ENCODE assay signal across 1 cellular context in the genomic region with DNA sequence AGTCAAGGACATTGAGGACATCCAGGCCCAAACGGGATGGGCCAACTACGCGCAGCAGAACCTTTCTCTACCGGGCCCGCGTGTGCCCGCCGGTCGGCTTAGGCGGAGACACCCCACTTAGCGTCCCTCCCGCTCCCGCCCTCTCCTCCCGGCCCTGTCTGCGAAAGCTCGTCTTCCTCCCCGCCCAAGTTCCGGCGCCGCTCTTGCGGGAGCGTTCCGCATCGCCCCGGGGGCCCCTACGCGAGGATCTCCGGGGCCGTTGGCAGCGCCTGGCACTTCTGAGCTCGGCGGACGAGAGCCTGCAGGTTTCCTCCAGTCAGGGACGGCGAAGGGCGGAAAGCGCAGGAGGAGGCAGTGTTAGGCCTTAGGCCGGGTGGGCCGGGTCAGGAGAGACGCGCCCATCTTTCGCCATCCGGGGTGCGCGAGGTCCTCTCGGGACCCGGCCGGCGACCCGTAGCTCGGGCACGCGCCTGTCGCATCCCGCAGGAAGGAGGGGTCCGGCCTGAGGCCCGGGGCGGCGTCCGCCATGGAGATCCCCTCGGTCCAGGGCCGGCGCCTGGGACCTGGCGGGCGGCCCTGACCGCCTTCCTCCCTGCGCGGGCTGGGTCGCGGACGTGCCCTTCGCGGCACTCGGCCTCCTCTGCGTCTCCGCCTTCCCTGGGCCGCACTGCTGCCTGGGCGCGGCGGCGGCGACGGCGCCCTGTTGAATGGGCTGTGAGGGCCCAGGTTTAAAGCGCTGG.
TF ChIP-seq lines count a peak whose summit lies in the region.

A gene (plus strand): TSS at position 141 of the 740 bp plus-strand sequence. CDS start 673 bp downstream, outside the sequence.

TF ChIP-seq in HEK293, 187 proteins besides CTCF, POLR2A, EP300 and RAD21 (continued from another document and continues in another):
- TF ChIP-seq, protein P1, sequence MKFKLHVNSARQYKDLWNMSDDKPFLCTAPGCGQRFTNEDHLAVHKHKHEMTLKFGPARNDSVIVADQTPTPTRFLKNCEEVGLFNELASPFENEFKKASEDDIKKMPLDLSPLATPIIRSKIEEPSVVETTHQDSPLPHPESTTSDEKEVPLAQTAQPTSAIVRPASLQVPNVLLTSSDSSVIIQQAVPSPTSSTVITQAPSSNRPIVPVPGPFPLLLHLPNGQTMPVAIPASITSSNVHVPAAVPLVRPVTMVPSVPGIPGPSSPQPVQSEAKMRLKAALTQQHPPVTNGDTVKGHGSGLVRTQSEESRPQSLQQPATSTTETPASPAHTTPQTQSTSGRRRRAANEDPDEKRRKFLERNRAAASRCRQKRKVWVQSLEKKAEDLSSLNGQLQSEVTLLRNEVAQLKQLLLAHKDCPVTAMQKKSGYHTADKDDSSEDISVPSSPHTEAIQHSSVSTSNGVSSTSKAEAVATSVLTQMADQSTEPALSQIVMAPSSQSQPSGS (tag by site-specific recombination; IDR thresholded peaks at IDR 0.05; ENCODE audit: low read depth), result no peak
- TF ChIP-seq ZNF19 (tag by site-specific recombination; IDR thresholded peaks at IDR 0.05; ENCODE audit: low read depth), result no peak
- no peak for TF ChIP-seq ZNF292 (tag by site-specific recombination; IDR thresholded peaks at IDR 0.05; ENCODE audit: borderline replicate concordance, low read depth)
- no peak for TF ChIP-seq ZNF138 (tag by site-specific recombination; IDR thresholded peaks at IDR 0.05; ENCODE audit: borderline replicate concordance)
- TF ChIP-seq ZNF2 (tag by site-specific recombination; IDR thresholded peaks at IDR 0.05), result peak; percentile 97
- TF ChIP-seq, protein P2, sequence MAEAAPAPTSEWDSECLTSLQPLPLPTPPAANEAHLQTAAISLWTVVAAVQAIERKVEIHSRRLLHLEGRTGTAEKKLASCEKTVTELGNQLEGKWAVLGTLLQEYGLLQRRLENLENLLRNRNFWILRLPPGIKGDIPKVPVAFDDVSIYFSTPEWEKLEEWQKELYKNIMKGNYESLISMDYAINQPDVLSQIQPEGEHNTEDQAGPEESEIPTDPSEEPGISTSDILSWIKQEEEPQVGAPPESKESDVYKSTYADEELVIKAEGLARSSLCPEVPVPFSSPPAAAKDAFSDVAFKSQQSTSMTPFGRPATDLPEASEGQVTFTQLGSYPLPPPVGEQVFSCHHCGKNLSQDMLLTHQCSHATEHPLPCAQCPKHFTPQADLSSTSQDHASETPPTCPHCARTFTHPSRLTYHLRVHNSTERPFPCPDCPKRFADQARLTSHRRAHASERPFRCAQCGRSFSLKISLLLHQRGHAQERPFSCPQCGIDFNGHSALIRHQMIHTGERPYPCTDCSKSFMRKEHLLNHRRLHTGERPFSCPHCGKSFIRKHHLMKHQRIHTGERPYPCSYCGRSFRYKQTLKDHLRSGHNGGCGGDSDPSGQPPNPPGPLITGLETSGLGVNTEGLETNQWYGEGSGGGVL (tag by site-specific recombination; IDR thresholded peaks at IDR 0.05), result peak; percentile 82
- no peak for TF ChIP-seq ZNF132 (tag by site-specific recombination; IDR thresholded peaks at IDR 0.05; ENCODE audit: borderline replicate concordance)
- TF ChIP-seq ZNF16 (tag by site-specific recombination; IDR thresholded peaks at IDR 0.05; ENCODE audit: low read depth), result 0 out of 2 replicates have a peak, but pooled peaks have one; percentile 43
- TF ChIP-seq, protein P3, sequence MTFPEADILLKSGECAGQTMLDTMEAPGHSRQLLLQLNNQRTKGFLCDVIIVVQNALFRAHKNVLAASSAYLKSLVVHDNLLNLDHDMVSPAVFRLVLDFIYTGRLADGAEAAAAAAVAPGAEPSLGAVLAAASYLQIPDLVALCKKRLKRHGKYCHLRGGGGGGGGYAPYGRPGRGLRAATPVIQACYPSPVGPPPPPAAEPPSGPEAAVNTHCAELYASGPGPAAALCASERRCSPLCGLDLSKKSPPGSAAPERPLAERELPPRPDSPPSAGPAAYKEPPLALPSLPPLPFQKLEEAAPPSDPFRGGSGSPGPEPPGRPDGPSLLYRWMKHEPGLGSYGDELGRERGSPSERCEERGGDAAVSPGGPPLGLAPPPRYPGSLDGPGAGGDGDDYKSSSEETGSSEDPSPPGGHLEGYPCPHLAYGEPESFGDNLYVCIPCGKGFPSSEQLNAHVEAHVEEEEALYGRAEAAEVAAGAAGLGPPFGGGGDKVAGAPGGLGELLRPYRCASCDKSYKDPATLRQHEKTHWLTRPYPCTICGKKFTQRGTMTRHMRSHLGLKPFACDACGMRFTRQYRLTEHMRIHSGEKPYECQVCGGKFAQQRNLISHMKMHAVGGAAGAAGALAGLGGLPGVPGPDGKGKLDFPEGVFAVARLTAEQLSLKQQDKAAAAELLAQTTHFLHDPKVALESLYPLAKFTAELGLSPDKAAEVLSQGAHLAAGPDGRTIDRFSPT (tag by site-specific recombination; IDR thresholded peaks at IDR 0.05), result peak; percentile 97
- no peak; the same call in 1 of the 2 replicates for TF ChIP-seq BCL11A (tag by site-specific recombination; IDR thresholded peaks at IDR 0.05; ENCODE audit: low read depth)
- TF ChIP-seq ZNF354C (tag by site-specific recombination; IDR thresholded peaks at IDR 0.05; ENCODE audit: borderline replicate concordance, low read depth), result no peak
- TF ChIP-seq, protein P4, sequence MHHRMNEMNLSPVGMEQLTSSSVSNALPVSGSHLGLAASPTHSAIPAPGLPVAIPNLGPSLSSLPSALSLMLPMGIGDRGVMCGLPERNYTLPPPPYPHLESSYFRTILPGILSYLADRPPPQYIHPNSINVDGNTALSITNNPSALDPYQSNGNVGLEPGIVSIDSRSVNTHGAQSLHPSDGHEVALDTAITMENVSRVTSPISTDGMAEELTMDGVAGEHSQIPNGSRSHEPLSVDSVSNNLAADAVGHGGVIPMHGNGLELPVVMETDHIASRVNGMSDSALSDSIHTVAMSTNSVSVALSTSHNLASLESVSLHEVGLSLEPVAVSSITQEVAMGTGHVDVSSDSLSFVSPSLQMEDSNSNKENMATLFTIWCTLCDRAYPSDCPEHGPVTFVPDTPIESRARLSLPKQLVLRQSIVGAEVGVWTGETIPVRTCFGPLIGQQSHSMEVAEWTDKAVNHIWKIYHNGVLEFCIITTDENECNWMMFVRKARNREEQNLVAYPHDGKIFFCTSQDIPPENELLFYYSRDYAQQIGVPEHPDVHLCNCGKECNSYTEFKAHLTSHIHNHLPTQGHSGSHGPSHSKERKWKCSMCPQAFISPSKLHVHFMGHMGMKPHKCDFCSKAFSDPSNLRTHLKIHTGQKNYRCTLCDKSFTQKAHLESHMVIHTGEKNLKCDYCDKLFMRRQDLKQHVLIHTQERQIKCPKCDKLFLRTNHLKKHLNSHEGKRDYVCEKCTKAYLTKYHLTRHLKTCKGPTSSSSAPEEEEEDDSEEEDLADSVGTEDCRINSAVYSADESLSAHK (tag by site-specific recombination; IDR thresholded peaks at IDR 0.05), result peak; percentile 58; the same call in 1 of the 2 replicates
- TF ChIP-seq SP7 (tag by site-specific recombination; IDR thresholded peaks at IDR 0.05), result peak; percentile 96
- peak; percentile 64 for TF ChIP-seq EGR2 (tag by site-specific recombination; IDR thresholded peaks at IDR 0.05; ENCODE audit: low read depth)
- TF ChIP-seq ZNF610 (tag by site-specific recombination; IDR thresholded peaks at IDR 0.05; ENCODE audit: borderline replicate concordance), result peak; percentile 95
- no peak for TF ChIP-seq ZNF350 (tag by site-specific recombination; IDR thresholded peaks at IDR 0.05)
- peak; percentile 85 for TF ChIP-seq ZNF394 (tag by site-specific recombination; IDR thresholded peaks at IDR 0.05; ENCODE audit: borderline replicate concordance)
- no peak for TF ChIP-seq ZNF549 (tag by site-specific recombination; IDR thresholded peaks at IDR 0.05)
- TF ChIP-seq, protein P5, sequence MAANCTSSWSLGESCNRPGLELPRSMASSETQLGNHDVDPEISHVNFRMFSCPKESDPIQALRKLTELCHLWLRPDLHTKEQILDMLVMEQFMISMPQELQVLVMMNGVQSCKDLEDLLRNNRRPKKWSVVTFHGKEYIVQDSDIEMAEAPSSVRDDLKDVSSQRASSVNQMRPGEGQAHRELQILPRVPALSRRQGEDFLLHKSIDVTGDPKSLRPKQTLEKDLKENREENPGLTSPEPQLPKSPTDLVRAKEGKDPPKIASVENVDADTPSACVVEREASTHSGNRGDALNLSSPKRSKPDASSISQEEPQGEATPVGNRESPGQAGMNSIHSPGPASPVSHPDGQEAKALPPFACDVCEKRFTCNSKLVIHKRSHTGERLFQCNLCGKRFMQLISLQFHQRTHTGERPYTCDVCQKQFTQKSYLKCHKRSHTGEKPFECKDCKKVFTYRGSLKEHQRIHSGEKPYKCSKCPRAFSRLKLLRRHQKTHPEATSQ (tag by site-specific recombination; IDR thresholded peaks at IDR 0.05), result 0 out of 2 replicates have a peak, but pooled peaks have one; percentile 96
- no peak for TF ChIP-seq ZNF175 (tag by site-specific recombination; IDR thresholded peaks at IDR 0.05)
- TF ChIP-seq ZNF629 (tag by site-specific recombination; IDR thresholded peaks at IDR 0.05), result peak; percentile 90
- peak; percentile 99 for TF ChIP-seq ZNF335 (tag by site-specific recombination; conservative IDR thresholded peaks at IDR 0.05)
- TF ChIP-seq HOXD13 (CRISPR knock-in tag; IDR thresholded peaks at IDR 0.05; ENCODE audit: borderline replicate concordance), result no peak
- TF ChIP-seq, protein P6, sequence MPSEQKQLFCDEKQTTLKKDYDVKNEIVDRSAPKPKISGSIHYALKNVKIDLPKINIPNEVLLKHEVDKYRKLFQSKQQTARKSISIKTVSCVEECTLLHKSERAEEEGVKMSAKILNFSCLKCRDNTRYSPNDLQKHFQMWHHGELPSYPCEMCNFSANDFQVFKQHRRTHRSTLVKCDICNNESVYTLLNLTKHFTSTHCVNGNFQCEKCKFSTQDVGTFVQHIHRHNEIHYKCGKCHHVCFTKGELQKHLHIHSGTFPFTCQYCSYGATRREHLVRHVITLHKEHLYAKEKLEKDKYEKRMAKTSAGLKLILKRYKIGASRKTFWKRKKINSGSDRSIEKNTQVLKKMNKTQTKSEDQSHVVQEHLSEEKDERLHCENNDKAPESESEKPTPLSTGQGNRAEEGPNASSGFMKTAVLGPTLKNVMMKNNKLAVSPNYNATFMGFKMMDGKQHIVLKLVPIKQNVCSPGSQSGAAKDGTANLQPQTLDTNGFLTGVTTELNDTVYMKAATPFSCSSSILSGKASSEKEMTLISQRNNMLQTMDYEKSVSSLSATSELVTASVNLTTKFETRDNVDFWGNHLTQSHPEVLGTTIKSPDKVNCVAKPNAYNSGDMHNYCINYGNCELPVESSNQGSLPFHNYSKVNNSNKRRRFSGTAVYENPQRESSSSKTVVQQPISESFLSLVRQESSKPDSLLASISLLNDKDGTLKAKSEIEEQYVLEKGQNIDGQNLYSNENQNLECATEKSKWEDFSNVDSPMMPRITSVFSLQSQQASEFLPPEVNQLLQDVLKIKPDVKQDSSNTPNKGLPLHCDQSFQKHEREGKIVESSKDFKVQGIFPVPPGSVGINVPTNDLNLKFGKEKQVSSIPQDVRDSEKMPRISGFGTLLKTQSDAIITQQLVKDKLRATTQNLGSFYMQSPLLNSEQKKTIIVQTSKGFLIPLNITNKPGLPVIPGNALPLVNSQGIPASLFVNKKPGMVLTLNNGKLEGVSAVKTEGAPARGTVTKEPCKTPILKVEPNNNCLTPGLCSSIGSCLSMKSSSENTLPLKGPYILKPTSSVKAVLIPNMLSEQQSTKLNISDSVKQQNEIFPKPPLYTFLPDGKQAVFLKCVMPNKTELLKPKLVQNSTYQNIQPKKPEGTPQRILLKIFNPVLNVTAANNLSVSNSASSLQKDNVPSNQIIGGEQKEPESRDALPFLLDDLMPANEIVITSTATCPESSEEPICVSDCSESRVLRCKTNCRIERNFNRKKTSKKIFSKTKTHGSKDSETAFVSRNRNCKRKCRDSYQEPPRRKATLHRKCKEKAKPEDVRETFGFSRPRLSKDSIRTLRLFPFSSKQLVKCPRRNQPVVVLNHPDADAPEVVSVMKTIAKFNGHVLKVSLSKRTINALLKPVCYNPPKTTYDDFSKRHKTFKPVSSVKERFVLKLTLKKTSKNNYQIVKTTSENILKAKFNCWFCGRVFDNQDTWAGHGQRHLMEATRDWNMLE (tag by site-specific recombination; conservative IDR thresholded peaks at IDR 0.05; ENCODE audit: low read depth), result peak; percentile 90
- peak; percentile 97 for TF ChIP-seq ZNF423 (tag by site-specific recombination; IDR thresholded peaks at IDR 0.05)
- no peak; the same call in 1 of the 2 replicates for TF ChIP-seq OSR2 (tag by site-specific recombination; IDR thresholded peaks at IDR 0.05)
- TF ChIP-seq, protein P7, sequence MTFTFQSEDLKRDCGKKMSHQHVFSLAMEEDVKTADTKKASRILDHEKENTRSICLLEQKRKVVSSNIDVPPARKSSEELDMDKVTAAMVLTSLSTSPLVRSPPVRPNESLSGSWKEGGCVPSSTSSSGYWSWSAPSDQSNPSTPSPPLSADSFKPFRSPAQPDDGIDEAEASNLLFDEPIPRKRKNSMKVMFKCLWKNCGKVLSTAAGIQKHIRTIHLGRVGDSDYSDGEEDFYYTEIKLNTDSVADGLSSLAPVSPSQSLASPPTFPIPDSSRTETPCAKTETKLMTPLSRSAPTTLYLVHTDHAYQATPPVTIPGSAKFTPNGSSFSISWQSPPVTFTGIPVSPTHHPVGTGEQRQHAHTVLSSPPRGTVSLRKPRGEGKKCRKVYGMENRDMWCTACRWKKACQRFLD (tag by site-specific recombination; IDR thresholded peaks at IDR 0.05), result peak; percentile 77
- TF ChIP-seq ZNF830 (tag by site-specific recombination; IDR thresholded peaks at IDR 0.05; ENCODE audit: low read depth), result no peak
- TF ChIP-seq GLI2 (tag by site-specific recombination; IDR thresholded peaks at IDR 0.05; ENCODE audit: borderline replicate concordance, low read depth), result 0 out of 2 replicates have a peak, but pooled peaks have one; percentile 11
- TF ChIP-seq ZSCAN30 (tag by site-specific recombination; IDR thresholded peaks at IDR 0.05), result peak; percentile 98
- peak; percentile 98 for TF ChIP-seq ZBTB20 (tag by site-specific recombination; IDR thresholded peaks at IDR 0.05)
- TF ChIP-seq ZNF214 (tag by site-specific recombination; IDR thresholded peaks at IDR 0.05; ENCODE audit: borderline replicate concordance), result no peak
- no peak for TF ChIP-seq SETDB1 (IDR thresholded peaks at IDR 0.05; ENCODE audit: insufficient read length, low read length)
- TF ChIP-seq ZNF548 (tag by site-specific recombination; IDR thresholded peaks at IDR 0.05), result no peak
- no peak for TF ChIP-seq ZNF791 (tag by site-specific recombination; IDR thresholded peaks at IDR 0.05)
- TF ChIP-seq ZNF223 (tag by site-specific recombination; IDR thresholded peaks at IDR 0.05), result peak; percentile 5; the same call in 1 of the 2 replicates
- TF ChIP-seq ZNF24 (tag by site-specific recombination; IDR thresholded peaks at IDR 0.05), result peak; percentile 97
- TF ChIP-seq ZNF510 (tag by site-specific recombination; IDR thresholded peaks at IDR 0.05; ENCODE audit: insufficient replicate concordance), result no peak
- TF ChIP-seq ZNF530 (tag by site-specific recombination; IDR thresholded peaks at IDR 0.05; ENCODE audit: low read depth), result no peak
- TF ChIP-seq ZNF341 (tag by site-specific recombination; IDR thresholded peaks at IDR 0.05; ENCODE audit: low read depth), result peak; percentile 95
- peak; percentile 60; the same call in 1 of the 2 replicates for TF ChIP-seq ZNF624 (tag by site-specific recombination; IDR thresholded peaks at IDR 0.05)
